In genomic region chr18:267380-267687, GRCh38 we compare ENCODE assay signal across 8 cellular contexts. TPM values are rescaled to one million over a fixed set of nuclear protein-coding genes. Genes with fewer than 3 reads are reported as not detected.
DNase-seq lines count a peak whose midpoint lies in the region; ATAC-seq and TF ChIP-seq lines count a peak whose summit lies in the region.

No MANE protein-coding gene starts in this region.

- no peak for ATAC-seq in CD4-positive, alpha-beta T cell (ENCODE audit: poor library complexity)
- peak; percentile 18 for ATAC-seq in GM19438 (IDR thresholded peaks at IDR 0.05; ENCODE audit: low read depth, unreplicated experiment)
- no peak for ATAC-seq in naive thymus-derived CD8-positive, alpha-beta T cell
- no peak for ATAC-seq in HG02970 (IDR thresholded peaks at IDR 0.05; ENCODE audit: low FRiP score, unreplicated experiment)
- no peak for ATAC-seq in GM21526 (IDR thresholded peaks at IDR 0.05; ENCODE audit: low FRiP score, unreplicated experiment)

- peak overlapping the region; percentile 100 for H3K27ac Mint-ChIP-seq in CD4-positive, alpha-beta T cell
- H3K27ac Mint-ChIP-seq in naive thymus-derived CD8-positive, alpha-beta T cell: peak overlapping the region; percentile 63 to 100 (median 100)

- no peak for TF ChIP-seq CTCF in CD4-positive, alpha-beta T cell (IDR thresholded peaks at IDR 0.05)
- TF ChIP-seq CTCF in coronary artery (IDR thresholded peaks at IDR 0.05): no peak

- H3K4me3 Mint-ChIP-seq in CD4-positive, alpha-beta T cell: peak overlapping the region; percentile 98
- H3K4me3 Mint-ChIP-seq in naive thymus-derived CD8-positive, alpha-beta T cell: peak overlapping the region; percentile 93 to 100 (median 98)

- H3K9me3 ChIP-seq in CD4-positive, alpha-beta T cell (ENCODE audit: control insufficient read depth, low read length): no peaks in the 10 kb centered on the region

- no peak for DNase-seq in CD4-positive, alpha-beta T cell
- DNase-seq in NCI-H748 treated with DMSO at 0.1 percent for 48 hours (lab: John Stamatoyannopoulos, UW): peak; percentile 10
- DNase-seq in coronary artery (ENCODE audit: low spot score): no peak
- no peak for DNase-seq in naive thymus-derived CD8-positive, alpha-beta T cell
- DNase-seq in stimulated activated CD4-positive, alpha-beta T cell treated with anti-CD3 and anti-CD28 coated beads, Interleukin-1b, Interleukin-23, amount 100 ng/mL, for 48 hours: no peak

- POLR2A ChIA-PET in CD4-positive, alpha-beta T cell (lab: Charles Lee): interaction anchor here (1.1 to 2.5 kb wide), 4 partner anchors 8 to 546 kb away, joined by 3 to 51 read pairs (median 4); partner anchors contain the start of gene USP14
- POLR2A ChIA-PET in naive thymus-derived CD8-positive, alpha-beta T cell (lab: Charles Lee): interaction anchor here (1.0 to 1.8 kb wide), 7 partner anchors 9 to 563 kb away, joined by 4 to 22 read pairs (median 5); partner anchors contain the start of genes ENOSF1 and USP14

- H3K27me3 ChIP-seq in CD4-positive, alpha-beta T cell (ENCODE audit: control insufficient read depth, insufficient read depth, low read length): no peaks in the 10 kb centered on the region

- peak overlapping the region; percentile 98 for H3K27ac ChIP-seq in CD4-positive, alpha-beta T cell (ENCODE audit: low read depth, low read length)
- peak overlapping the region; percentile 79 to 83 for H3K27ac ChIP-seq in coronary artery

- no peaks in the 10 kb centered on the region for H3K27me3 Mint-ChIP-seq in CD4-positive, alpha-beta T cell
- no peaks in the 10 kb centered on the region for H3K27me3 Mint-ChIP-seq in naive thymus-derived CD8-positive, alpha-beta T cell

- H3K36me3 Mint-ChIP-seq in CD4-positive, alpha-beta T cell (ENCODE audit: low read depth): peaks cover 52% of the 10 kb centered on the region
- H3K36me3 Mint-ChIP-seq in naive thymus-derived CD8-positive, alpha-beta T cell: peaks cover 11 to 33% (median 13%) of the 10 kb centered on the region in 3 donors

- H3K4me3 ChIP-seq in coronary artery: peak overlapping the region; percentile 90

- peaks cover 44% of the 10 kb centered on the region for H3K4me1 Mint-ChIP-seq in CD4-positive, alpha-beta T cell (ENCODE audit: low read depth)
- peaks cover 15 to 48% (median 45%) of the 10 kb centered on the region in 4 donors for H3K4me1 Mint-ChIP-seq in naive thymus-derived CD8-positive, alpha-beta T cell

- no peaks in the 10 kb centered on the region for H3K9me3 Mint-ChIP-seq in CD4-positive, alpha-beta T cell
- H3K9me3 Mint-ChIP-seq in naive thymus-derived CD8-positive, alpha-beta T cell: no peaks in the 10 kb centered on the region

- intact Hi-C loops in CD4-positive, alpha-beta T cell (cut with DNase I, micrococcal nuclease): loop anchor here (5.0 to 10.0 kb wide), 4 partner anchors 63 to 547 kb away; partner anchors contain the start of gene YES1 (in 1 of the 2)

- CTCF ChIA-PET in CD4-positive, alpha-beta T cell (lab: Charles Lee): interaction anchor here (1.2 kb wide), 1 partner anchor 107 kb away, joined by 3 read pairs; no protein-coding TSS in a partner anchor

RNA-seq across cellular contexts. Expression of gene THOC1, which starts 0.5 kb away (rescaled TPM):
- total RNA-seq in CD4-positive, alpha-beta T cell: 10 to 100 TPM; 92.9 to 96.5 TPM
- 10 to 100 TPM; 86.0 to 88.5 TPM for total RNA-seq in naive thymus-derived CD8-positive, alpha-beta T cell
- polyA plus RNA-seq in naive thymus-derived CD8-positive, alpha-beta T cell: 10 to 100 TPM; 12.4 to 16.4 (median 15.2) TPM
